Comparison of ENCODE assay signal across 13 cellular contexts in genomic region chr11:122330466-122330865, GRCh38.
DNase-seq lines count a peak whose midpoint lies in the region; ATAC-seq and TF ChIP-seq lines count a peak whose summit lies in the region.
"Had no signal": no experiment of that assay in that cellular context is flagged by ENCODE, and none has a peak within 500 bp of the region (broad histone marks: within the 10 kb centered on the region; RNA-seq: fewer than 3 reads in every experiment).

No MANE protein-coding gene starts in this region.

- H3K14ac ChIP-seq in IMR-90 (replicated peaks; ENCODE audit: low read depth, low read length), result peak overlapping the region; percentile 65; the same call in 1 of the 2 replicates

- H2BK120ac ChIP-seq in IMR-90 (ENCODE audit: low read depth, low read length), result no peak overlapping the region

- no peaks in the 10 kb centered on the region for H3K9me3 ChIP-seq in IMR-90 (ENCODE audit: control insufficient read depth, insufficient read depth, low read length)
- H3K9me3 ChIP-seq in ovary, result no peaks in the 10 kb centered on the region
- H3K9me3 ChIP-seq: BLaER1 treated with 17β-estradiol and CSF1 and Interleukin-3, amounts not matched to agents 10 nM and 100 nM had no signal

- TF ChIP-seq RAD21 in IMR-90 (IDR thresholded peaks at IDR 0.05; ENCODE audit: low read length), result no peak

- peaks cover 14% of the 10 kb centered on the region for H3K4me1 ChIP-seq in IMR-90 (ENCODE audit: control insufficient read depth, insufficient read depth, low read length)
- H3K4me1 ChIP-seq in ovary (ENCODE audit: insufficient read depth), result no peaks in the 10 kb centered on the region

- peak overlapping the region; percentile 31; the same call in 1 of the 2 replicates for H3K18ac ChIP-seq in IMR-90 (ENCODE audit: low read depth, low read length)

- 0 out of 3 replicates have a peak overlapping the region, but pooled peaks have one; percentile 74 for H2BK15ac ChIP-seq in IMR-90 (ENCODE audit: low read depth, low read length)

- H3K4me3 ChIP-seq in IMR-90 (ENCODE audit: insufficient read depth, low read depth, low read length), result no peak overlapping the region
- no peak overlapping the region for H3K4me3 ChIP-seq in ovary
- H3K4me3 ChIP-seq: BLaER1 treated with 17β-estradiol and CSF1 and Interleukin-3, amounts not matched to agents 10 nM and 100 nM; GM23248 had no signal

- CTCF ChIA-PET in IMR-90 (lab: Yijun Ruan, JAX), result no interaction called here

- H4K91ac ChIP-seq in IMR-90 (ENCODE audit: insufficient read depth, low read depth, low read length), result no peak overlapping the region

- no peak overlapping the region; the same call in 1 of the 2 replicates for H4K5ac ChIP-seq in IMR-90 (ENCODE audit: low read depth, low read length)

- in situ Hi-C loops in IMR-90 (cut with MboI; ENCODE audit: low sequenced_read_pairs), result no loop called here

- no peak for TF ChIP-seq EP300 in ovary (IDR thresholded peaks at IDR 0.05)

- H2AFZ ChIP-seq in IMR-90 (replicated peaks; ENCODE audit: low read length, poor library complexity), result no peak overlapping the region
- H2AFZ ChIP-seq: GM23248 had no signal

- no peaks in the 10 kb centered on the region for H3K27me3 ChIP-seq in IMR-90 (ENCODE audit: control insufficient read depth, insufficient read depth, low read length)
- no peaks in the 10 kb centered on the region for H3K27me3 ChIP-seq in ovary
- H3K27me3 ChIP-seq: BLaER1 treated with 17β-estradiol and CSF1 and Interleukin-3, amounts not matched to agents 10 nM and 100 nM had no signal

- POLR2A ChIA-PET in IMR-90 (lab: Charles Lee; ENCODE audit: unreplicated experiment), result no interaction called here

- H3K4ac ChIP-seq in IMR-90 (ENCODE audit: low read depth, low read length), result 0 out of 2 replicates have a peak overlapping the region, but pooled peaks have one; percentile 47

- H3K9ac ChIP-seq in IMR-90 (ENCODE audit: low read depth, low read length), result no peak overlapping the region
- H3K9ac ChIP-seq: BLaER1 treated with 17β-estradiol and CSF1 and Interleukin-3, amounts not matched to agents 10 nM and 100 nM; GM23248 had no signal

- H3K9me1 ChIP-seq in IMR-90 (ENCODE audit: insufficient read depth, low read length), result peaks cover 3% of the 10 kb centered on the region; the same call in 1 of the 2 replicates

- no peak overlapping the region for H2BK5ac ChIP-seq in IMR-90 (ENCODE audit: low read depth, low read length, poor library complexity, severe bottlenecking)

- TF ChIP-seq POLR2A in IMR-90 (IDR thresholded peaks at IDR 0.05; ENCODE audit: low read depth, low read length) (no peak), ovary (IDR thresholded peaks at IDR 0.05) (no peak)

- TF ChIP-seq CTCF in IMR-90 (conservative IDR thresholded peaks at IDR 0.05; ENCODE audit: low read depth, low read length) (no peak), ovary (IDR thresholded peaks at IDR 0.05) (no peak)

- peak overlapping the region in 1 of 2 experiments; percentile 34; a peak in 1 of 4 replicates for H4K8ac ChIP-seq in IMR-90 (ENCODE audit: low read depth in 2 of 2, low read length in 2 of 2)

- no peak overlapping the region for H3K56ac ChIP-seq in IMR-90 (ENCODE audit: extremely low read depth, insufficient read depth, low read length)

- no peak overlapping the region for H3K4me2 ChIP-seq in IMR-90 (ENCODE audit: low read depth, low read length)

- no peak overlapping the region for H2AK9ac ChIP-seq in IMR-90 (replicated peaks; ENCODE audit: low read depth, low read length, poor library complexity)

- no peak overlapping the region for H3K23ac ChIP-seq in IMR-90 (ENCODE audit: low read depth, low read length)

- no peaks in the 10 kb centered on the region for H4K20me1 ChIP-seq in IMR-90 (ENCODE audit: insufficient read depth, low read length)
- H4K20me1 ChIP-seq: BLaER1 treated with 17β-estradiol and CSF1 and Interleukin-3, amounts not matched to agents 10 nM and 100 nM had no signal

- ATAC-seq in IMR-90 (ENCODE audit: low read depth) (no peak), left colon (no peak)
- ATAC-seq in stimulated activated naive CD8-positive, alpha-beta T cell treated with anti-CD3 and anti-CD28 coated beads, Interleukin-15, Interleukin-2, amounts not matched to agents 100 U/mL and 50 U/mL, for 24 hours, result no peak
- ATAC-seq: CD8-positive, alpha-beta T cell had no signal

- intact Hi-C loops in IMR-90 (cut with micrococcal nuclease) (no loop called here), ovary (cut with DNase I) (no loop called here), left colon (cut with DNase I, micrococcal nuclease) (no loop called here)

- dilution Hi-C loops in IMR-90 (cut with HindIII; ENCODE audit: low sequenced_read_pairs, unreplicated experiment), result no loop called here

- peak; percentile 57 for DNase-seq in NCI-H82 (lab: John Stamatoyannopoulos, UW)
- no peak for DNase-seq in NCI-H82 treated with DMSO at 0.1 percent for 48 hours (lab: John Stamatoyannopoulos, UW; ENCODE audit: unreplicated experiment)
- peak; percentile 8 for DNase-seq in IMR-90
- DNase-seq in NCI-H69 (lab: John Stamatoyannopoulos, UW), result peak; percentile 44
- DNase-seq in amniotic epithelial cell (ENCODE audit: low read depth), result peak; percentile 89
- no peak for DNase-seq in stimulated activated naive CD8-positive, alpha-beta T cell treated with anti-CD3 and anti-CD28 coated beads, Interleukin-15, Interleukin-2, amounts not matched to agents 100 U/mL and 50 U/mL, for 24 hours
- DNase-seq in ovary, result no peak
- DNase-seq in left colon, result no peak
- DNase-seq: Calu3; CD8-positive, alpha-beta T cell; HCEC 1CT had no signal

- WGBS in IMR-90 (ENCODE audit: extremely low coverage in 2 of 2, insufficient read length in 1 of 2), 2 experiments, result no CpG with 5 or more reads among the region's 3 CpGs
- 90 to 93% (median 91%) methylated on average over 3 of the region's 3 CpGs for WGBS in ovary, 3 donors

- H3K36me3 ChIP-seq in IMR-90 (ENCODE audit: control insufficient read depth, insufficient read depth, low read length) (no peaks in the 10 kb centered on the region), ovary (no peaks in the 10 kb centered on the region)
- H3K36me3 ChIP-seq: BLaER1 treated with 17β-estradiol and CSF1 and Interleukin-3, amounts not matched to agents 10 nM and 100 nM had no signal

- H2AK5ac ChIP-seq in IMR-90 (ENCODE audit: low read depth, low read length), result 0 out of 2 replicates have a peak overlapping the region, but pooled peaks have one; percentile 44

- H3K27ac ChIP-seq in IMR-90 (ENCODE audit: insufficient read depth, low read length) (no peak overlapping the region), ovary (no peak overlapping the region)
- H3K27ac ChIP-seq: BLaER1 treated with 17β-estradiol and CSF1 and Interleukin-3, amounts not matched to agents 10 nM and 100 nM; GM23248 had no signal

- H3K79me1 ChIP-seq in IMR-90 (ENCODE audit: low read depth in 1 of 2, low read length in 2 of 2), result no peaks in the 10 kb centered on the region

- H2BK20ac ChIP-seq in IMR-90 (ENCODE audit: low read depth, low read length), result peak overlapping the region; percentile 24; the same call in 1 of the 2 replicates

- BruUV-seq in IMR-90 (replicated peaks; lab: Mats Ljungman, UMichigan), result no TSS peak

TF ChIP-seq in IMR-90, 13 proteins besides CTCF, POLR2A, EP300 and RAD21:
- TF ChIP-seq RFX5 (IDR thresholded peaks at IDR 0.05; ENCODE audit: low read depth, low read length) (no peak), MAFK (IDR thresholded peaks at IDR 0.05; ENCODE audit: low read depth, low read length) (no peak)

Comparison
In these comparisons a context has a peak if more than half of its experiments do, and no peak if none do; other contexts are left out.
1. DNase-seq: peak in NCI-H82 (single experiment), IMR-90 (single experiment), NCI-H69 (single experiment) and amniotic epithelial cell (single experiment); none in NCI-H82 treated with DMSO at 0.1 percent for 48 hours (single experiment), stimulated activated naive CD8-positive, alpha-beta T cell treated with anti-CD3 and anti-CD28 coated beads, Interleukin-15, Interleukin-2, amounts not matched to agents 100 U/mL and 50 U/mL, for 24 hours (single experiment), ovary (0 of 5) and left colon (0 of 2).